Comparison of ENCODE assay signal across 22 cellular contexts in the genomic region with DNA sequence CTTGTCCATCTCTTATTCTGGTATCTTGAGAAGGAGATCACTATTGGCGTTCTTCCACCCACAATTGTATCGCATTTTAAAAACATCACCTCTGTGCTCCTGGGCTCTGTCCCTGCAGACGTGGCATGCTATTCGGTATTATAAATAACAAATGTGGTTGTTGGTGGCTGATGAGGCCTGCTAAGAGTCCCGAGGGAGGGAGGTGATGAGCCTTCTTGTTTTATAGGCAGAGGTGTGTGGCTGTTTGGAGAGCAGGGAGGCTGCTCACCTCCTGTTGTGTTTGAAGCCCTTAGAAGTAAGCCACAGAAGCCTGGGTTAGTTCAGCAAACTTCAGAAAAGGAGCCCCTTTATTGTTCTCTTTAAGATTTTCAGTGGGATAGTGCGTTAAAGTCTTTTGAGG. TPM values are rescaled to one million over a fixed set of nuclear protein-coding genes. Genes with fewer than 3 reads are reported as not detected.
A peak's percentile ranks its signal among the peaks of the same experiment; 100 is the strongest.
DNase-seq lines count a peak whose midpoint lies in the region; ATAC-seq and TF ChIP-seq lines count a peak whose summit lies in the region.
"Had no signal": no experiment of that assay in that cellular context is flagged by ENCODE, and none has a peak within 500 bp of the region (broad histone marks: within the 10 kb centered on the region; RNA-seq: fewer than 3 reads in every experiment).

No MANE protein-coding gene starts in this region.

- H3K27ac Mint-ChIP-seq in neural progenitor cell: no peak overlapping the region
- no peak overlapping the region for H3K27ac Mint-ChIP-seq in activated T-helper 2 cell treated with anti-CD3 and anti-CD28 coated beads, Interferon-gamma antibody, Interleukin-2, Interleukin-4, amounts not matched to agents 10 μg/mL and 5 μg/mL and 100 μg/mL, durations not matched to agents 14 hours and 24 hours and 36 hours

- H3K36me3 ChIP-seq in neural progenitor cell (peaks cover 8% of the 10 kb centered on the region), uterus (no peaks in the 10 kb centered on the region)

- H3K4me1 Mint-ChIP-seq in neural progenitor cell: peaks cover 10% of the 10 kb centered on the region
- H3K4me1 Mint-ChIP-seq in activated T-helper 2 cell treated with anti-CD3 and anti-CD28 coated beads, Interferon-gamma antibody, Interleukin-2, Interleukin-4, amounts not matched to agents 10 μg/mL and 5 μg/mL and 100 μg/mL, durations not matched to agents 14 hours and 24 hours and 36 hours (ENCODE audit: low read depth): peaks cover 18% of the 10 kb centered on the region

- H3K79me2 ChIP-seq in neural progenitor cell (ENCODE audit: low read depth): peaks cover 12% of the 10 kb centered on the region

- H3K4me3 Mint-ChIP-seq in neural progenitor cell: no peak overlapping the region
- no peak overlapping the region for H3K4me3 Mint-ChIP-seq in activated T-helper 2 cell treated with anti-CD3 and anti-CD28 coated beads, Interferon-gamma antibody, Interleukin-2, Interleukin-4, amounts not matched to agents 10 μg/mL and 5 μg/mL and 100 μg/mL, durations not matched to agents 14 hours and 24 hours and 36 hours (ENCODE audit: low read depth)

- peaks cover 17% of the 10 kb centered on the region for H3K4me1 ChIP-seq in neural progenitor cell
- H3K4me1 ChIP-seq in uterus: peaks cover 0 to 11% of the 10 kb centered on the region in 2 donors
- H3K4me1 ChIP-seq: SJCRH30 had no signal

- H2AFZ ChIP-seq in neural progenitor cell (replicated peaks): no peak overlapping the region

- H3K9me3 ChIP-seq in neural progenitor cell (ENCODE audit: low read depth) (no peaks in the 10 kb centered on the region), uterus (no peaks in the 10 kb centered on the region)
- H3K9me3 ChIP-seq: MG63, SJCRH30 had no signal

- H4K20me1 ChIP-seq in neural progenitor cell (ENCODE audit: low read depth): peaks cover 4% of the 10 kb centered on the region

- peaks cover 2% of the 10 kb centered on the region for H3K27me3 Mint-ChIP-seq in neural progenitor cell (ENCODE audit: insufficient read depth, low read depth)
- no peaks in the 10 kb centered on the region for H3K27me3 Mint-ChIP-seq in activated T-helper 2 cell treated with anti-CD3 and anti-CD28 coated beads, Interferon-gamma antibody, Interleukin-2, Interleukin-4, amounts not matched to agents 10 μg/mL and 5 μg/mL and 100 μg/mL, durations not matched to agents 14 hours and 24 hours and 36 hours (ENCODE audit: low read depth)

- TF ChIP-seq CTCF in neural progenitor cell (IDR thresholded peaks at IDR 0.05) (no peak), uterus (IDR thresholded peaks at IDR 0.05) (no peak)

- no peak for ATAC-seq in GM21529 (IDR thresholded peaks at IDR 0.05; ENCODE audit: unreplicated experiment)
- ATAC-seq in HG02840 (IDR thresholded peaks at IDR 0.05; ENCODE audit: low FRiP score, unreplicated experiment): no peak
- ATAC-seq: HepG2 had no signal

- H3K4me3 ChIP-seq in neural progenitor cell: no peak overlapping the region
- H3K4me3 ChIP-seq in uterus: no peak overlapping the region
- H3K4me3 ChIP-seq: MG63, SJCRH30 had no signal

- no peak overlapping the region for H3K4me2 ChIP-seq in neural progenitor cell
- H3K4me2 ChIP-seq: KMS-11 had no signal

- H3F3A ChIP-seq in neural progenitor cell (ENCODE audit: low read depth): no peaks in the 10 kb centered on the region

- H3K27ac ChIP-seq in neural progenitor cell: peak overlapping the region; percentile 41
- H3K27ac ChIP-seq in uterus: peak overlapping the region; percentile 73 to 86
- H3K27ac ChIP-seq: 22Rv1, KMS-11, SJCRH30 had no signal

- peaks cover 36% of the 10 kb centered on the region for H3K36me3 Mint-ChIP-seq in neural progenitor cell
- peaks cover 51% of the 10 kb centered on the region for H3K36me3 Mint-ChIP-seq in activated T-helper 2 cell treated with anti-CD3 and anti-CD28 coated beads, Interferon-gamma antibody, Interleukin-2, Interleukin-4, amounts not matched to agents 10 μg/mL and 5 μg/mL and 100 μg/mL, durations not matched to agents 14 hours and 24 hours and 36 hours (ENCODE audit: low read depth)

- no peak overlapping the region for H3K9ac ChIP-seq in neural progenitor cell
- H3K9ac ChIP-seq: KMS-11 had no signal

- no peaks in the 10 kb centered on the region for H3K27me3 ChIP-seq in neural progenitor cell
- no peaks in the 10 kb centered on the region for H3K27me3 ChIP-seq in uterus
- H3K27me3 ChIP-seq: MG63, SJCRH30 had no signal

- TF ChIP-seq POLR2A in uterus (IDR thresholded peaks at IDR 0.05): no peak

- DNase-seq in DMS79 treated with DMSO at 0.1 percent for 48 hours (lab: John Stamatoyannopoulos, UW): peak; percentile 4
- no peak for DNase-seq in DMS79 (lab: John Stamatoyannopoulos, UW)
- peak; percentile 19 for DNase-seq in NCI-H2171 (lab: John Stamatoyannopoulos, UW)
- no peak for DNase-seq in neural progenitor cell (ENCODE audit: low spot score)
- no peak for DNase-seq in uterus
- DNase-seq in activated T-helper 2 cell treated with anti-CD3 and anti-CD28 coated beads, Interferon-gamma antibody, Interleukin-2, Interleukin-4, amounts not matched to agents 10 μg/mL and 5 μg/mL and 100 μg/mL, durations not matched to agents 14 hours and 24 hours and 36 hours (ENCODE audit: low spot score): no peak
- DNase-seq: C1 segment of cervical spinal cord, COR-L47, MG63, NCI-H1092 treated with DMSO at 0.1 percent for 48 hours, NCI-H1694, NCI-H2227 treated with DMSO at 0.1 percent for 48 hours, NCI-H524 treated with DMSO at 0.1 percent for 48 hours, SJCRH30 had no signal

- intact Hi-C loops in uterus (cut with DNase I; ENCODE audit: low total_unique reads): no loop called here
- intact Hi-C loops in activated T-helper 2 cell treated with anti-CD3 and anti-CD28 coated beads, Interferon-gamma antibody, Interleukin-2, Interleukin-4, amounts not matched to agents 10 μg/mL and 5 μg/mL and 100 μg/mL, durations not matched to agents 14 hours and 24 hours and 36 hours (cut with micrococcal nuclease): no loop called here

- H3K9me3 Mint-ChIP-seq in neural progenitor cell: no peaks in the 10 kb centered on the region
- H3K9me3 Mint-ChIP-seq in activated T-helper 2 cell treated with anti-CD3 and anti-CD28 coated beads, Interferon-gamma antibody, Interleukin-2, Interleukin-4, amounts not matched to agents 10 μg/mL and 5 μg/mL and 100 μg/mL, durations not matched to agents 14 hours and 24 hours and 36 hours: no peaks in the 10 kb centered on the region

RNA-seq across cellular contexts. Expression of a gene that starts 15.6 kb away (rescaled TPM):
- 32.7 and 44.8 TPM in 2 replicates for total RNA-seq in neural progenitor cell (ENCODE audit: low replicate concordance)
- total RNA-seq in uterus: 10 to 100 TPM; 33.8 to 78.3 (median 43.5) TPM
- total RNA-seq in activated T-helper 2 cell treated with anti-CD3 and anti-CD28 coated beads, Interferon-gamma antibody, Interleukin-2, Interleukin-4, amounts not matched to agents 10 μg/mL and 5 μg/mL and 100 μg/mL, durations not matched to agents 14 hours and 24 hours and 36 hours: 12.8 and 14.2 TPM in 2 replicates

RNA-seq across cellular contexts. Expression of a gene that starts 40.9 kb away (rescaled TPM):
- 15.4 and 47.4 TPM in 2 replicates for total RNA-seq in neural progenitor cell (ENCODE audit: low replicate concordance)
- total RNA-seq in uterus: 100 to 1,000 TPM in 1 of 4 donors, 10 to 100 TPM in 3; 25.0 to 110 (median 34.1) TPM
- 3.5 and 6.4 TPM in 2 replicates for total RNA-seq in activated T-helper 2 cell treated with anti-CD3 and anti-CD28 coated beads, Interferon-gamma antibody, Interleukin-2, Interleukin-4, amounts not matched to agents 10 μg/mL and 5 μg/mL and 100 μg/mL, durations not matched to agents 14 hours and 24 hours and 36 hours

RNA-seq across cellular contexts. Expression of a gene that starts 43.5 kb away (rescaled TPM):
- total RNA-seq in neural progenitor cell (ENCODE audit: low replicate concordance): 3.2 TPM in 1 of 2 replicates, not detected in the other
- not detected for total RNA-seq in uterus
- total RNA-seq in activated T-helper 2 cell treated with anti-CD3 and anti-CD28 coated beads, Interferon-gamma antibody, Interleukin-2, Interleukin-4, amounts not matched to agents 10 μg/mL and 5 μg/mL and 100 μg/mL, durations not matched to agents 14 hours and 24 hours and 36 hours: not detected in 2 replicates
- total RNA-seq: H4, HepG2, OCI-LY7, RPMI7951, SJCRH30 had no signal

Comparison
In these comparisons a context has a peak if more than half of its experiments do, and no peak if none do; other contexts are left out.
1. DNase-seq: peak in DMS79 treated with DMSO at 0.1 percent for 48 hours (single experiment) and NCI-H2171 (single experiment); none in DMS79 (single experiment), neural progenitor cell (single experiment), uterus (0 of 2) and activated T-helper 2 cell treated with anti-CD3 and anti-CD28 coated beads, Interferon-gamma antibody, Interleukin-2, Interleukin-4, amounts not matched to agents 10 μg/mL and 5 μg/mL and 100 μg/mL, durations not matched to agents 14 hours and 24 hours and 36 hours (single experiment).